Comparison of ENCODE assay signal across 8 cellular contexts in genomic region chr13:50911051-50911690, GRCh38. TPM values are rescaled to one million over a fixed set of nuclear protein-coding genes. Genes with fewer than 3 reads are reported as not detected.
A peak's percentile ranks its signal among the peaks of the same experiment; 100 is the strongest.
DNase-seq lines count a peak whose midpoint lies in the region; ATAC-seq, FAIRE-seq and TF ChIP-seq lines count a peak whose summit lies in the region.

No MANE protein-coding gene starts in this region.

- H3K4me2 ChIP-seq in PC-3 (ENCODE audit: low read length) (peak overlapping the region; percentile 96), parathyroid adenoma (ENCODE audit: low read length) (peak overlapping the region; percentile 87)

- WGBS in pancreas, 2 donors, result 53 to 55% methylated on average over 6 of the region's 6 CpGs

- DNase-seq in activated CD4-positive, alpha-beta T cell treated with anti-CD3 and anti-CD28 coated beads for 36 hours, result no peak
- DNase-seq in activated CD4-positive, alpha-beta T cell treated with anti-CD3 and anti-CD28 coated beads, Interleukin-2, amount 50 U/mL, for 48 hours, result no peak
- DNase-seq in PC-3 (peak; percentile 19), pancreas (no peak), kidney glomerular epithelial cell (lab: John Stamatoyannopoulos, UW) (no peak)
- DNase-seq in activated CD4-positive, alpha-beta T cell treated with anti-CD3 and anti-CD28 coated beads, Interleukin-2, amount 50 U/mL, for 1 hour, result no peak

- no peaks in the 10 kb centered on the region for H3K36me3 ChIP-seq in PC-3 (ENCODE audit: low read depth, low read length)
- no peaks in the 10 kb centered on the region for H3K36me3 ChIP-seq in parathyroid adenoma (ENCODE audit: control insufficient read depth, insufficient read depth, low read length)
- H3K36me3 ChIP-seq in pancreas, result no peaks in the 10 kb centered on the region

- H3K4me1 ChIP-seq in PC-3 (ENCODE audit: insufficient read depth, low read length), result peaks cover 24% of the 10 kb centered on the region
- peaks cover 5% of the 10 kb centered on the region for H3K4me1 ChIP-seq in parathyroid adenoma
- peaks cover 0 to 17% (median 16%) of the 10 kb centered on the region in 3 donors for H3K4me1 ChIP-seq in pancreas

- peak overlapping the region; percentile 95 for H3K4me3 Mint-ChIP-seq in activated CD4-positive, alpha-beta T cell treated with anti-CD3 and anti-CD28 coated beads for 36 hours
- peak overlapping the region; percentile 89 for H3K4me3 Mint-ChIP-seq in dendritic cell treated with granulocyte-macrophage colony-stimulating factor and Interleukin-4, amounts not matched to agents 40 ng/mL and 50 ng/mL, for 4 days

- H3K4me3 ChIP-seq in PC-3 (ENCODE audit: low read length), result peak overlapping the region; percentile 84
- peak overlapping the region; percentile 80 for H3K4me3 ChIP-seq in parathyroid adenoma (ENCODE audit: low read depth, low read length)
- peak overlapping the region in 2 of 4 donors; percentile 60 to 62 for H3K4me3 ChIP-seq in pancreas

- H3F3A ChIP-seq in PC-3 (ENCODE audit: low read length, unreplicated experiment), result no peaks in the 10 kb centered on the region

- FAIRE-seq in pancreas (lab: Jason Lieb, UNC), result no peak

- no peaks in the 10 kb centered on the region for H3K9me3 Mint-ChIP-seq in activated CD4-positive, alpha-beta T cell treated with anti-CD3 and anti-CD28 coated beads for 36 hours (ENCODE audit: low read depth)
- no peaks in the 10 kb centered on the region for H3K9me3 Mint-ChIP-seq in dendritic cell treated with granulocyte-macrophage colony-stimulating factor and Interleukin-4, amounts not matched to agents 40 ng/mL and 50 ng/mL, for 4 days

- no peak for TF ChIP-seq CTCF in PC-3 (conservative IDR thresholded peaks at IDR 0.05; ENCODE audit: low read depth, low read length)
- no peak for TF ChIP-seq CTCF in parathyroid adenoma (IDR thresholded peaks at IDR 0.05)
- TF ChIP-seq CTCF in pancreas (IDR thresholded peaks at IDR 0.05), result no peak

- CTCF ChIA-PET in activated CD4-positive, alpha-beta T cell treated with anti-CD3 and anti-CD28 coated beads for 36 hours (lab: Charles Lee), result interaction anchor here (0.6 to 3.0 kb wide), 52 partner anchors 8 to 936 kb away, joined by 3 to 32 read pairs (median 4); partner anchors contain the start of genes DLEU7 and TRIM13
- CTCF ChIA-PET in PC-3 (lab: Charles Lee), result interaction anchor here (0.5 to 1.5 kb wide), 5 partner anchors 104 to 935 kb away, joined by 3 to 5 read pairs (median 3); partner anchors contain the start of gene TRIM13

- no peaks in the 10 kb centered on the region for H3K9me3 ChIP-seq in PC-3 (ENCODE audit: low read length)
- no peaks in the 10 kb centered on the region for H3K9me3 ChIP-seq in parathyroid adenoma (ENCODE audit: control insufficient read depth, low read length)
- H3K9me3 ChIP-seq in pancreas, result no peaks in the 10 kb centered on the region

- peaks cover 34% of the 10 kb centered on the region for H3K4me1 Mint-ChIP-seq in activated CD4-positive, alpha-beta T cell treated with anti-CD3 and anti-CD28 coated beads for 36 hours
- H3K4me1 Mint-ChIP-seq in dendritic cell treated with granulocyte-macrophage colony-stimulating factor and Interleukin-4, amounts not matched to agents 40 ng/mL and 50 ng/mL, for 4 days (ENCODE audit: low read depth), result peaks cover 41% of the 10 kb centered on the region

- H3K27me3 ChIP-seq in PC-3 (ENCODE audit: low read length) (no peaks in the 10 kb centered on the region), parathyroid adenoma (ENCODE audit: control insufficient read depth, insufficient read depth, low read length) (no peaks in the 10 kb centered on the region), pancreas (no peaks in the 10 kb centered on the region)

- H3K9ac ChIP-seq in PC-3 (ENCODE audit: low read length) (peak overlapping the region; percentile 96), parathyroid adenoma (no peak overlapping the region)

- H3K27me3 Mint-ChIP-seq in activated CD4-positive, alpha-beta T cell treated with anti-CD3 and anti-CD28 coated beads for 36 hours, result no peaks in the 10 kb centered on the region
- H3K27me3 Mint-ChIP-seq in dendritic cell treated with granulocyte-macrophage colony-stimulating factor and Interleukin-4, amounts not matched to agents 40 ng/mL and 50 ng/mL, for 4 days, result no peaks in the 10 kb centered on the region

- BruUV-seq in PC-3 (replicated peaks; lab: Mats Ljungman, UMichigan), result TSS peak; percentile 38

- H3K79me2 ChIP-seq in PC-3 (ENCODE audit: low read length) (peaks cover 51% of the 10 kb centered on the region), parathyroid adenoma (peaks cover 4% of the 10 kb centered on the region)

- ATAC-seq in activated CD4-positive, alpha-beta T cell treated with anti-CD3 and anti-CD28 coated beads for 36 hours, result peak; percentile 7
- ATAC-seq in PC-3 (no peak), pancreas (no peak)

- H3K27ac ChIP-seq in PC-3 (ENCODE audit: low read length) (no peak overlapping the region), parathyroid adenoma (peak overlapping the region; percentile 82), pancreas (peak overlapping the region in 2 of 4 donors; percentile 91 to 93)

- H3K36me3 Mint-ChIP-seq in activated CD4-positive, alpha-beta T cell treated with anti-CD3 and anti-CD28 coated beads for 36 hours (ENCODE audit: low read depth), result peaks cover 2% of the 10 kb centered on the region
- H3K36me3 Mint-ChIP-seq in dendritic cell treated with granulocyte-macrophage colony-stimulating factor and Interleukin-4, amounts not matched to agents 40 ng/mL and 50 ng/mL, for 4 days (ENCODE audit: low read depth), result no peaks in the 10 kb centered on the region

- peak overlapping the region; percentile 99 for H3K27ac Mint-ChIP-seq in activated CD4-positive, alpha-beta T cell treated with anti-CD3 and anti-CD28 coated beads for 36 hours
- peak overlapping the region; percentile 98 for H3K27ac Mint-ChIP-seq in dendritic cell treated with granulocyte-macrophage colony-stimulating factor and Interleukin-4, amounts not matched to agents 40 ng/mL and 50 ng/mL, for 4 days

- H3K9me2 ChIP-seq in PC-3 (replicated peaks; ENCODE audit: low read length), result no peaks in the 10 kb centered on the region

- no peak overlapping the region for H2AFZ ChIP-seq in PC-3 (ENCODE audit: low read length)
- H2AFZ ChIP-seq in parathyroid adenoma, result peak overlapping the region; percentile 38

- no peaks in the 10 kb centered on the region for H4K20me1 ChIP-seq in PC-3 (ENCODE audit: low read length)

- POLR2A ChIA-PET in activated CD4-positive, alpha-beta T cell treated with anti-CD3 and anti-CD28 coated beads for 36 hours (lab: Charles Lee), result interaction anchor here (0.9 to 1.9 kb wide), 5 partner anchors 16 to 914 kb away, joined by 3 to 10 read pairs (median 4); no protein-coding TSS in a partner anchor
- POLR2A ChIA-PET in PC-3 (lab: Charles Lee; ENCODE audit: unreplicated experiment), result interaction anchor here (0.6 kb wide), 1 partner anchor 1660 kb away, joined by 3 read pairs; no protein-coding TSS in a partner anchor

- intact Hi-C loops in activated CD4-positive, alpha-beta T cell treated with anti-CD3 and anti-CD28 coated beads for 36 hours (cut with DNase I, micrococcal nuclease), result loop anchor here (2.0 to 10.0 kb wide), 17 partner anchors 79 to 1466 kb away; partner anchors contain the start of genes ALG11 (in 1 of the 2), ATP7B (in 1 of the 2), CAB39L (in 1 of the 2) and INTS6 (in 1 of the 2)
- intact Hi-C loops in PC-3 (cut with micrococcal nuclease) (loop anchor here (2.0 to 5.0 kb wide), 5 partner anchors 104 to 1259 kb away; partner anchors contain the start of gene TRIM13), pancreas (cut with DNase I) (no loop called here)
- intact Hi-C loops in dendritic cell treated with granulocyte-macrophage colony-stimulating factor and Interleukin-4, amounts not matched to agents 40 ng/mL and 50 ng/mL, for 4 days (cut with micrococcal nuclease), result loop anchor here (5.0 to 10.0 kb wide), 5 partner anchors 109 to 934 kb away; no protein-coding TSS in a partner anchor

RNA-seq across cellular contexts. Expression of gene RNASEH2B, which starts 1.6 kb away (rescaled TPM):
- 10 to 100 TPM; 61.8 to 88.5 TPM for total RNA-seq in activated CD4-positive, alpha-beta T cell treated with anti-CD3 and anti-CD28 coated beads for 36 hours
- 35.8 and 36.0 TPM in 2 replicates for total RNA-seq in PC-3 (2014; rRNA removed)
- 10 to 100 TPM; 19.0 to 24.8 (median 22.4) TPM for total RNA-seq in pancreas
- polyA plus RNA-seq in pancreas, result 10 to 100 TPM; 24.8 to 41.6 TPM

Comparison
In these comparisons a context has a peak if more than half of its experiments do, and no peak if none do; other contexts are left out.
1. intact Hi-C loops: an anchor here in activated CD4-positive, alpha-beta T cell treated with anti-CD3 and anti-CD28 coated beads for 36 hours (2.0 to 10.0 kb wide), PC-3 (2.0 to 5.0 kb wide) and dendritic cell treated with granulocyte-macrophage colony-stimulating factor and Interleukin-4, amounts not matched to agents 40 ng/mL and 50 ng/mL, for 4 days (5.0 to 10.0 kb wide); none called in pancreas.